ENCODE assay signal across 8 cellular contexts in genomic region chr12:49866859-49867579, GRCh38. TPM values are rescaled to one million over a fixed set of nuclear protein-coding genes. Genes with fewer than 3 reads are reported as not detected.
DNase-seq lines count a peak whose midpoint lies in the region; ATAC-seq and TF ChIP-seq lines count a peak whose summit lies in the region.

No MANE protein-coding gene starts in this region.

- H2BK120ac ChIP-seq in H9 (ENCODE audit: low read depth, low read length, poor library complexity, severe bottlenecking) = no peak overlapping the region

- H3K4me1 Mint-ChIP-seq in H9 = peaks cover 13 to 14% of the 10 kb centered on the region in 2 experiments
- H3K4me1 Mint-ChIP-seq in naive thymus-derived CD8-positive, alpha-beta T cell = peaks cover 0 to 5% (median 1%) of the 10 kb centered on the region in 4 donors

- POLR2A ChIA-PET in naive thymus-derived CD8-positive, alpha-beta T cell (lab: Charles Lee) = interaction anchor here (0.5 to 1.2 kb wide), 2 partner anchors 125 to 336 kb away, joined by 3 to 4 read pairs; partner anchors contain the start of gene TMBIM6

- H3K79me2 ChIP-seq in H9 (ENCODE audit: insufficient read depth, low read length) = no peaks in the 10 kb centered on the region

- H3K9me3 Mint-ChIP-seq in H9 = peaks cover 0 to 3% of the 10 kb centered on the region in 2 experiments; a peak in 2 of 5 replicates
- H3K9me3 Mint-ChIP-seq in naive thymus-derived CD8-positive, alpha-beta T cell = no peaks in the 10 kb centered on the region

- no peak overlapping the region for H2BK5ac ChIP-seq in H9 (ENCODE audit: insufficient read length, low read length)

- no peak overlapping the region for H2AK5ac ChIP-seq in H9 (ENCODE audit: insufficient read length, low read length)

- no peaks in the 10 kb centered on the region for H3K79me1 ChIP-seq in H9 (ENCODE audit: insufficient read depth, low read depth, low read length, poor library complexity, severe bottlenecking)

- no peak overlapping the region for H3K14ac ChIP-seq in H9 (ENCODE audit: insufficient read depth, low read length)

- no peak overlapping the region for H3K23ac ChIP-seq in H9 (ENCODE audit: insufficient read length, low read depth, low read length)

- no peak overlapping the region for H3K4me2 ChIP-seq in H9 (ENCODE audit: insufficient read depth, insufficient read length, low read length)

- H3K4ac ChIP-seq in H9 (ENCODE audit: low read depth, low read length) = no peak overlapping the region

- H4K91ac ChIP-seq in H9 (ENCODE audit: insufficient read length, low read depth, low read length) = no peak overlapping the region

- no peak overlapping the region for H3K56ac ChIP-seq in H9 (ENCODE audit: insufficient read length, low read depth, low read length)

- no peaks in the 10 kb centered on the region for H3K27me3 ChIP-seq in H9 (ENCODE audit: insufficient read depth, low read length)

- no peaks in the 10 kb centered on the region for H3K23me2 ChIP-seq in H9 (ENCODE audit: insufficient read length, low read depth, low read length, poor library complexity, severe bottlenecking)

- H3K9ac ChIP-seq in H9 (ENCODE audit: extremely low read depth, insufficient read length, low read length) = no peak overlapping the region

- H2BK20ac ChIP-seq in H9 (ENCODE audit: low read depth, low read length, poor library complexity, severe bottlenecking) = no peak overlapping the region

- no peaks in the 10 kb centered on the region for H3K36me3 Mint-ChIP-seq in H9 (ENCODE audit: insufficient read depth in 1 of 3, low read depth in 3 of 3)
- H3K36me3 Mint-ChIP-seq in naive thymus-derived CD8-positive, alpha-beta T cell = no peaks in the 10 kb centered on the region

- peaks cover 16% of the 10 kb centered on the region for H3K27me3 Mint-ChIP-seq in H9 (ENCODE audit: low read depth)
- H3K27me3 Mint-ChIP-seq in naive thymus-derived CD8-positive, alpha-beta T cell = peaks cover 0 to 6% (median 0%) of the 10 kb centered on the region in 5 donors

- no CpG with 5 or more reads among the region's 19 CpGs for WGBS in H9 (ENCODE audit: extremely low coverage, insufficient read length, low lambda C conversion rate)

- no peak overlapping the region for H2BK15ac ChIP-seq in H9 (ENCODE audit: low read depth, low read length)

- DNase-seq in C1 segment of cervical spinal cord (lab: John Stamatoyannopoulos, UW) = peak in 10 of 14 donors; percentile 27 to 67 (median 50)
- DNase-seq in H9 = peak; percentile 92
- peak; percentile 35 to 49 for DNase-seq in NOMO-1 (lab: John Stamatoyannopoulos, UW; ENCODE audit: unreplicated experiment in 2 of 2)
- DNase-seq in activated T-cell treated with anti-CD3 and anti-CD28 coated beads for 24 hours (ENCODE audit: low read depth) = peak; percentile 72
- DNase-seq in naive thymus-derived CD8-positive, alpha-beta T cell = peak; percentile 53 to 82 (median 69)
- peak; percentile 45 to 76 (median 54) for DNase-seq in stimulated activated naive CD4-positive, alpha-beta T cell (lab: John Stamatoyannopoulos, UW)

- ATAC-seq in esophagus mucosa (peak; percentile 78), HG03520 (IDR thresholded peaks at IDR 0.05; ENCODE audit: unreplicated experiment) (no peak)
- ATAC-seq in naive thymus-derived CD8-positive, alpha-beta T cell = peak; percentile 77 to 89

- no peaks in the 10 kb centered on the region for H4K20me1 ChIP-seq in H9 (ENCODE audit: control insufficient read depth, insufficient read depth, insufficient read length)

- no peak overlapping the region for H3T11ph ChIP-seq in H9 (ENCODE audit: low read length)

- no peaks in the 10 kb centered on the region for H3K9me3 ChIP-seq in H9 (ENCODE audit: control insufficient read depth, low read depth, low read length)

- peak; percentile 97 for TF ChIP-seq CTCF in H9 (conservative IDR thresholded peaks at IDR 0.05)

- H3K18ac ChIP-seq in H9 (ENCODE audit: insufficient read length, low read depth, low read length) = no peak overlapping the region

- H3K27ac ChIP-seq in H9 (ENCODE audit: insufficient read length, low read depth, low read length) = no peak overlapping the region

- H2AFZ ChIP-seq in H9 (ENCODE audit: low read length) = no peak overlapping the region

- no peaks in the 10 kb centered on the region for H3K4me1 ChIP-seq in H9 (ENCODE audit: insufficient read depth, low read length)

- peak overlapping the region; percentile 4 for H4K8ac ChIP-seq in H9 (replicated peaks; ENCODE audit: insufficient read length, low read depth, low read length)

- no peak overlapping the region for H3K27ac Mint-ChIP-seq in H9
- peak overlapping the region in 1 of 10 donors; percentile 77 for H3K27ac Mint-ChIP-seq in naive thymus-derived CD8-positive, alpha-beta T cell

- H4K5ac ChIP-seq in H9 (ENCODE audit: insufficient read length, low read depth, low read length) = no peak overlapping the region

- H3K4me3 Mint-ChIP-seq in H9 = no peak overlapping the region
- no peak overlapping the region for H3K4me3 Mint-ChIP-seq in naive thymus-derived CD8-positive, alpha-beta T cell

- H2BK12ac ChIP-seq in H9 (ENCODE audit: insufficient read length, low read depth, low read length) = no peak overlapping the region

RNA-seq across cellular contexts. Expression of gene BCDIN3D, which starts 24.1 kb away (rescaled TPM):
- total RNA-seq in H9 (2021) (3.3 and 3.5 TPM in 2 replicates), esophagus mucosa (3.9 TPM)
- total RNA-seq in naive thymus-derived CD8-positive, alpha-beta T cell = 10 to 100 TPM; 15.7 to 15.9 TPM
- polyA plus RNA-seq in naive thymus-derived CD8-positive, alpha-beta T cell = 1 to 10 TPM; 5.9 to 7.1 (median 6.8) TPM

RNA-seq across cellular contexts. Expression of gene FAIM2, which starts 36.7 kb away (rescaled TPM):
- total RNA-seq in H9 (2021) (0.22 and 0.42 TPM in 2 replicates), esophagus mucosa (0.04 TPM)
- not detected for total RNA-seq in naive thymus-derived CD8-positive, alpha-beta T cell
- under 1 TPM in 1 of 3 donors, not detected in 2; 0.39 TPM for polyA plus RNA-seq in naive thymus-derived CD8-positive, alpha-beta T cell

RNA-seq across cellular contexts. Expression of gene NCKAP5L, which starts 38.8 kb away (rescaled TPM):
- total RNA-seq in H9 (2021) (27.7 and 28.9 TPM in 2 replicates), esophagus mucosa (3.9 TPM)
- total RNA-seq in naive thymus-derived CD8-positive, alpha-beta T cell = 10 to 100 TPM; 13.0 to 14.2 TPM
- polyA plus RNA-seq in naive thymus-derived CD8-positive, alpha-beta T cell = 1 to 10 TPM; 1.9 to 5.1 (median 2.4) TPM

Comparison
In these comparisons a context has a peak if more than half of its experiments do, and no peak if none do; other contexts are left out.
1. DNase-seq: peak in every context shown above with its lines; median percentile 92 in H9; 72 in activated T-cell treated with anti-CD3 and anti-CD28 coated beads for 24 hours; 69 in naive thymus-derived CD8-positive, alpha-beta T cell; 54 in stimulated activated naive CD4-positive, alpha-beta T cell; 50 in C1 segment of cervical spinal cord; 42 in NOMO-1.